Comparison of ENCODE assay signal across 8 cellular contexts in genomic region chr7:7566651-7567611, GRCh38. TPM values are rescaled to one million over a fixed set of nuclear protein-coding genes. Genes with fewer than 3 reads are reported as not detected.
DNase-seq lines count a peak whose midpoint lies in the region; ATAC-seq and TF ChIP-seq lines count a peak whose summit lies in the region.

TSS of gene MIOS (plus strand) at chr7:7566884. CDS start at chr7:7572476, 5,592 bp downstream.

- H3K9ac ChIP-seq in muscle layer of colon (ENCODE audit: low read length) = peak within 1 kb of the TSS; percentile 72

- in situ Hi-C loops in Caki2 (cut with HindIII; ENCODE audit: low pct_unique_long_range_greater_than_20kb, low sequenced_read_pairs) = loop anchor here (10.0 kb wide), 1 partner anchor 278 kb away; no protein-coding TSS in a partner anchor

- H3K9me3 Mint-ChIP-seq in activated T-cell treated with anti-CD3 and anti-CD28 coated beads, Interleukin-2, amount 50 U/mL, for 4 hours = no peaks in the 10 kb centered on the region

- H3K4me3 Mint-ChIP-seq in activated T-cell treated with anti-CD3 and anti-CD28 coated beads, Interleukin-2, amount 50 U/mL, for 4 hours = peak within 1 kb of the TSS; percentile 84

- WGBS in esophagus, 2 donors = 0 to 1% methylated on average over 74 to 96 of the region's 96 CpGs

- ATAC-seq in GM19455 (IDR thresholded peaks at IDR 0.05; ENCODE audit: unreplicated experiment) (peak; percentile 83), HG03575 (IDR thresholded peaks at IDR 0.05; ENCODE audit: extremely low read depth, insufficient number of reproducible peaks, low FRiP score, unreplicated experiment) (peak; percentile 24)
- ATAC-seq in activated T-cell treated with anti-CD3 and anti-CD28 coated beads, Interleukin-2, amount 50 U/mL, for 4 hours = peak; percentile 90 to 94

- H3K4me1 Mint-ChIP-seq in activated T-cell treated with anti-CD3 and anti-CD28 coated beads, Interleukin-2, amount 50 U/mL, for 4 hours (ENCODE audit: low read depth) = peaks cover 37% of the 10 kb centered on the region

- peak within 1 kb of the TSS; percentile 97 to 99 for H3K27ac ChIP-seq in esophagus (ENCODE audit: low read depth in 2 of 2, low read length in 1 of 2)
- peak within 1 kb of the TSS; percentile 68 for H3K27ac ChIP-seq in muscle layer of colon (ENCODE audit: low read depth, low read length)

- H3K4me3 ChIP-seq in esophagus (ENCODE audit: low read depth in 1 of 2, low read length in 2 of 2) (peak within 1 kb of the TSS; percentile 93 to 99), muscle layer of colon (ENCODE audit: low read depth in 1 of 2, low read length in 2 of 2) (peak within 1 kb of the TSS; percentile 75 to 87)

- peak; percentile 93 for DNase-seq in Caki2 (ENCODE audit: low read depth)
- DNase-seq in activated T-cell treated with anti-CD3 and anti-CD28 coated beads, Interleukin-2, amount 50 U/mL, for 4 hours = peak; percentile 77
- DNase-seq in stimulated activated CD8-positive, alpha-beta memory T cell treated with anti-CD3 and anti-CD28 coated beads, Interleukin-7, amount 100 ng/mL, for 24 hours (ENCODE audit: low read depth) = peak; percentile 51

- peaks cover 0 to 2% of the 10 kb centered on the region in 2 donors for H3K36me3 ChIP-seq in esophagus (ENCODE audit: control insufficient read depth in 2 of 2, insufficient read depth in 2 of 2, low read length in 1 of 2)
- H3K36me3 ChIP-seq in muscle layer of colon (ENCODE audit: insufficient read depth, low read length) = no peaks in the 10 kb centered on the region

- H3K27me3 Mint-ChIP-seq in activated T-cell treated with anti-CD3 and anti-CD28 coated beads, Interleukin-2, amount 50 U/mL, for 4 hours (ENCODE audit: low read depth) = no peaks in the 10 kb centered on the region

- H3K36me3 Mint-ChIP-seq in activated T-cell treated with anti-CD3 and anti-CD28 coated beads, Interleukin-2, amount 50 U/mL, for 4 hours (ENCODE audit: insufficient read depth) = peaks cover 10% of the 10 kb centered on the region

- no peaks in the 10 kb centered on the region for H3K9me3 ChIP-seq in esophagus (ENCODE audit: control insufficient read depth in 2 of 2, insufficient read depth in 1 of 2, low read depth in 1 of 2, low read length in 1 of 2)
- no peaks in the 10 kb centered on the region for H3K9me3 ChIP-seq in muscle layer of colon (ENCODE audit: low read length)

- H3K27me3 ChIP-seq in esophagus (ENCODE audit: control insufficient read depth in 1 of 2, insufficient read depth in 2 of 2, low read length in 2 of 2) = no peaks in the 10 kb centered on the region
- H3K27me3 ChIP-seq in muscle layer of colon (ENCODE audit: control insufficient read depth in 1 of 2, insufficient read depth in 2 of 2, low read length in 2 of 2) = no peaks in the 10 kb centered on the region

- H3K4me1 ChIP-seq in esophagus (ENCODE audit: control insufficient read depth in 2 of 2, insufficient read depth in 2 of 2, low read length in 1 of 2) (peaks cover 0 to 13% of the 10 kb centered on the region in 2 donors), muscle layer of colon (ENCODE audit: insufficient read depth, low read length) (peaks cover 15% of the 10 kb centered on the region)

TF ChIP-seq in PFSK-1, 5 proteins besides CTCF, POLR2A, EP300 and RAD21:
- TF ChIP-seq TAF1 (IDR thresholded peaks at IDR 0.05; ENCODE audit: borderline replicate concordance, insufficient read depth, low read length) (peak; percentile 69), REST (IDR thresholded peaks at IDR 0.05; ENCODE audit: insufficient read depth in 1 of 2, low read depth in 2 of 2, low read length in 2 of 2) (peak in 1 of 2 experiments; percentile 50; a peak in 1 of 4 replicates), SIN3A (IDR thresholded peaks at IDR 0.05; ENCODE audit: borderline replicate concordance, insufficient read depth, low read length) (no peak), POLR2AphosphoS5 (IDR thresholded peaks at IDR 0.05; ENCODE audit: low read depth, low read length) (peak; percentile 55), FOXP2 (optimal IDR thresholded peaks at IDR 0.05; ENCODE audit: borderline replicate concordance, extremely low read depth, extremely low read length, insufficient read depth) (peak; percentile 93)

RNA-seq across cellular contexts. Expression of gene MIOS, which starts in this region (rescaled TPM):
- 24.3 and 41.0 TPM in 2 replicates for total RNA-seq in Caki2 (2014; rRNA removed; shearing (Covaris generic); ENCODE audit: low replicate concordance)
- polyA plus RNA-seq in PFSK-1 (2012; ENCODE audit: insufficient read length, low read depth) = 19.7 TPM
- total RNA-seq in activated T-cell treated with anti-CD3 and anti-CD28 coated beads, Interleukin-2, amount 50 U/mL, for 4 hours = 10 to 100 TPM; 33.9 to 41.5 (median 37.5) TPM
- 10 to 100 TPM; 17.6 to 22.1 TPM for polyA plus RNA-seq in esophagus

Comparison
In these comparisons a context has a peak if more than half of its experiments do, and no peak if none do; other contexts are left out.
1. Peak in every context shown above with its lines: DNase-seq, ATAC-seq, H3K4me3 ChIP-seq and H3K27ac ChIP-seq.
2. ATAC-seq: peak in every context shown above with its lines; median percentile 92 in activated T-cell treated with anti-CD3 and anti-CD28 coated beads, Interleukin-2, amount 50 U/mL, for 4 hours; 83 in GM19455; 24 in HG03575.